In genomic region chr15:66359740-66360139, GRCh38 we compare ENCODE assay signal across 13 cellular contexts. TPM values are rescaled to one million over a fixed set of nuclear protein-coding genes. Genes with fewer than 3 reads are reported as not detected.
DNase-seq lines count a peak whose midpoint lies in the region; ATAC-seq and TF ChIP-seq lines count a peak whose summit lies in the region.
"Had no signal": no experiment of that assay in that cellular context is flagged by ENCODE, and none has a peak within 500 bp of the region (broad histone marks: within the 10 kb centered on the region; RNA-seq: fewer than 3 reads in every experiment).

No MANE protein-coding gene starts in this region.

- H3K27me3 Mint-ChIP-seq in activated CD4-positive, alpha-beta memory T cell treated with anti-CD3 and anti-CD28 coated beads for 36 hours: no peaks in the 10 kb centered on the region
- H3K27me3 Mint-ChIP-seq in activated CD4-positive, alpha-beta memory T cell treated with anti-CD3 and anti-CD28 coated beads, Interleukin-2, amount 10 ng/mL, durations not matched to agents 7 days and 5 days: no peaks in the 10 kb centered on the region

- no peaks in the 10 kb centered on the region for H3K27me3 ChIP-seq in NT2/D1 (ENCODE audit: insufficient read depth, insufficient read length)
- no peaks in the 10 kb centered on the region for H3K27me3 ChIP-seq in esophagus squamous epithelium
- no peaks in the 10 kb centered on the region for H3K27me3 ChIP-seq in transverse colon
- H3K27me3 ChIP-seq: SJSA1 had no signal

- intact Hi-C loops in activated CD4-positive, alpha-beta memory T cell treated with anti-CD3 and anti-CD28 coated beads for 36 hours (cut with micrococcal nuclease): loop anchor here (5.0 kb wide), 1 partner anchor 67 kb away; the partner anchor contains the start of gene DIS3L
- intact Hi-C loops in esophagus squamous epithelium (cut with DNase I): no loop called here
- intact Hi-C loops in transverse colon (cut with DNase I; ENCODE audit: low total_unique reads): no loop called here

- H3K27ac ChIP-seq in esophagus squamous epithelium (peak overlapping the region; percentile 30 to 89 (median 76)), transverse colon (peak overlapping the region in 3 of 4 donors; percentile 20 to 50 (median 48))
- H3K27ac ChIP-seq: A549, SJSA1 had no signal

- peaks cover 2% of the 10 kb centered on the region for H3K4me1 ChIP-seq in NT2/D1 (ENCODE audit: insufficient read depth, insufficient read length)
- H3K4me1 ChIP-seq in esophagus squamous epithelium: peaks cover 0 to 34% (median 0%) of the 10 kb centered on the region in 3 donors
- peaks cover 0 to 19% (median 8%) of the 10 kb centered on the region in 4 donors for H3K4me1 ChIP-seq in transverse colon

- H3K36me3 ChIP-seq in NT2/D1 (ENCODE audit: insufficient read depth, insufficient read length, low read length): no peaks in the 10 kb centered on the region
- H3K36me3 ChIP-seq in esophagus squamous epithelium: no peaks in the 10 kb centered on the region
- no peaks in the 10 kb centered on the region for H3K36me3 ChIP-seq in transverse colon

- TF ChIP-seq EP300 in transverse colon (IDR thresholded peaks at IDR 0.05; ENCODE audit: low read depth): no peak

- H3K27ac Mint-ChIP-seq in activated CD4-positive, alpha-beta memory T cell treated with anti-CD3 and anti-CD28 coated beads for 36 hours: no peak overlapping the region
- no peak overlapping the region for H3K27ac Mint-ChIP-seq in activated CD4-positive, alpha-beta memory T cell treated with anti-CD3 and anti-CD28 coated beads, Interleukin-2, amount 10 ng/mL, durations not matched to agents 7 days and 5 days

- WGBS in esophagus squamous epithelium, 2 donors: 44 to 55% methylated on average over 7 of the region's 7 CpGs
- 69 to 79% methylated on average over 6 to 7 of the region's 7 CpGs for WGBS in transverse colon (ENCODE audit: low coverage in 1 of 2), 2 donors

- CTCF ChIA-PET in activated CD4-positive, alpha-beta memory T cell treated with anti-CD3 and anti-CD28 coated beads for 36 hours (lab: Charles Lee): no interaction called here
- CTCF ChIA-PET in activated CD4-positive, alpha-beta memory T cell treated with anti-CD3 and anti-CD28 coated beads, Interleukin-2, amount 10 ng/mL, durations not matched to agents 7 days and 5 days (lab: Charles Lee): no interaction called here

- TF ChIP-seq CTCF in esophagus squamous epithelium (IDR thresholded peaks at IDR 0.05) (no peak), transverse colon (IDR thresholded peaks at IDR 0.05) (no peak)

- H3K4me3 ChIP-seq in NT2/D1 (ENCODE audit: insufficient read length, low read depth) (no peak overlapping the region), esophagus squamous epithelium (no peak overlapping the region), transverse colon (no peak overlapping the region)
- H3K4me3 ChIP-seq: A549, SJSA1 had no signal

- H3K9me3 Mint-ChIP-seq in activated CD4-positive, alpha-beta memory T cell treated with anti-CD3 and anti-CD28 coated beads for 36 hours: no peaks in the 10 kb centered on the region
- H3K9me3 Mint-ChIP-seq in activated CD4-positive, alpha-beta memory T cell treated with anti-CD3 and anti-CD28 coated beads, Interleukin-2, amount 10 ng/mL, durations not matched to agents 7 days and 5 days: no peaks in the 10 kb centered on the region

- peaks cover 5% of the 10 kb centered on the region for H3K36me3 Mint-ChIP-seq in activated CD4-positive, alpha-beta memory T cell treated with anti-CD3 and anti-CD28 coated beads for 36 hours
- H3K36me3 Mint-ChIP-seq in activated CD4-positive, alpha-beta memory T cell treated with anti-CD3 and anti-CD28 coated beads, Interleukin-2, amount 10 ng/mL, durations not matched to agents 7 days and 5 days (ENCODE audit: low read depth): peaks cover 8% of the 10 kb centered on the region

- DNase-seq in activated CD4-positive, alpha-beta memory T cell treated with anti-CD3 and anti-CD28 coated beads for 36 hours: peak; percentile 18
- no peak for DNase-seq in activated CD4-positive, alpha-beta memory T cell treated with anti-CD3 and anti-CD28 coated beads, Interleukin-2, amount 10 ng/mL, durations not matched to agents 7 days and 5 days
- DNase-seq in NT2/D1 (ENCODE audit: low read depth, low spot score) (no peak), esophagus squamous epithelium (lab: John Stamatoyannopoulos, UW) (no peak), transverse colon (peak; percentile 20), NCI-H510A treated with DMSO at 0.1 percent for 48 hours (lab: John Stamatoyannopoulos, UW) (no peak)
- DNase-seq: activated CD8-positive, alpha-beta memory T cell treated with anti-CD3 and anti-CD28 coated beads for 24 hours; mesenchymal stem cell; stimulated activated CD4-positive, alpha-beta T cell treated with anti-CD3 and anti-CD28 coated beads, Interleukin-4, amount 100 ng/mL, for 4 hours had no signal

- H3K9me3 ChIP-seq in NT2/D1 (ENCODE audit: insufficient read depth, low read length) (no peaks in the 10 kb centered on the region), esophagus squamous epithelium (no peaks in the 10 kb centered on the region), transverse colon (no peaks in the 10 kb centered on the region)
- H3K9me3 ChIP-seq: A549, SJSA1 had no signal

- H3K9ac ChIP-seq in NT2/D1 (ENCODE audit: insufficient read length, low read depth): peak overlapping the region; percentile 42

- in situ Hi-C loops in transverse colon (cut with MboI; ENCODE audit: low pct_ligation_motif_present in 1 of 4, low pct_unique_long_range_greater_than_20kb in 1 of 4, low sequenced_read_pairs in 3 of 4): loop anchor here in 1 of 4 donors (10.0 kb wide), 1 partner anchor 135 kb away; the partner anchor contains the start of gene SNAPC5

- TF ChIP-seq POLR2A in esophagus squamous epithelium (IDR thresholded peaks at IDR 0.05) (no peak), transverse colon (IDR thresholded peaks at IDR 0.05) (no peak)

- POLR2A ChIA-PET in activated CD4-positive, alpha-beta memory T cell treated with anti-CD3 and anti-CD28 coated beads for 36 hours (lab: Charles Lee): no interaction called here
- POLR2A ChIA-PET in activated CD4-positive, alpha-beta memory T cell treated with anti-CD3 and anti-CD28 coated beads, Interleukin-2, amount 10 ng/mL, durations not matched to agents 7 days and 5 days (lab: Charles Lee): no interaction called here

- ATAC-seq in HG03135 (IDR thresholded peaks at IDR 0.05; ENCODE audit: unreplicated experiment) (no peak), GM18517 (IDR thresholded peaks at IDR 0.05; ENCODE audit: unreplicated experiment) (no peak)
- ATAC-seq: A549 had no signal

- H3K4me3 Mint-ChIP-seq in activated CD4-positive, alpha-beta memory T cell treated with anti-CD3 and anti-CD28 coated beads for 36 hours: no peak overlapping the region
- no peak overlapping the region for H3K4me3 Mint-ChIP-seq in activated CD4-positive, alpha-beta memory T cell treated with anti-CD3 and anti-CD28 coated beads, Interleukin-2, amount 10 ng/mL, durations not matched to agents 7 days and 5 days

- H3K4me1 Mint-ChIP-seq in activated CD4-positive, alpha-beta memory T cell treated with anti-CD3 and anti-CD28 coated beads for 36 hours (ENCODE audit: low read depth): peaks cover 14% of the 10 kb centered on the region
- H3K4me1 Mint-ChIP-seq in activated CD4-positive, alpha-beta memory T cell treated with anti-CD3 and anti-CD28 coated beads, Interleukin-2, amount 10 ng/mL, durations not matched to agents 7 days and 5 days: peaks cover 20% of the 10 kb centered on the region

RNA-seq across cellular contexts. Expression of gene TIPIN, which starts 3.3 kb away (rescaled TPM):
- total RNA-seq in activated CD4-positive, alpha-beta memory T cell treated with anti-CD3 and anti-CD28 coated beads for 36 hours: 10 to 100 TPM; 43.2 to 45.9 TPM
- total RNA-seq in activated CD4-positive, alpha-beta memory T cell treated with anti-CD3 and anti-CD28 coated beads, Interleukin-2, amount 10 ng/mL, durations not matched to agents 7 days and 5 days: 10 to 100 TPM; 27.2 to 28.9 TPM
- 10 to 100 TPM in 1 of 4 donors, 1 to 10 TPM in 3; 2.5 to 10.0 (median 6.7) TPM for total RNA-seq in esophagus squamous epithelium
- total RNA-seq in transverse colon: 1 to 10 TPM in 3 of 4 donors, not detected in 1; 2.2 to 4.0 (median 2.5) TPM

RNA-seq across cellular contexts. Expression of gene MAP2K1, which starts 27.0 kb away (rescaled TPM):
- 10 to 100 TPM; 91.8 to 91.9 TPM for total RNA-seq in activated CD4-positive, alpha-beta memory T cell treated with anti-CD3 and anti-CD28 coated beads for 36 hours
- 10 to 100 TPM; 87.6 to 89.0 TPM for total RNA-seq in activated CD4-positive, alpha-beta memory T cell treated with anti-CD3 and anti-CD28 coated beads, Interleukin-2, amount 10 ng/mL, durations not matched to agents 7 days and 5 days
- total RNA-seq in esophagus squamous epithelium: 10 to 100 TPM; 29.0 to 53.4 (median 45.3) TPM
- total RNA-seq in transverse colon: 10 to 100 TPM; 14.7 to 83.0 (median 40.0) TPM

Comparison
In these comparisons a context has a peak if more than half of its experiments do, and no peak if none do; other contexts are left out.
1. DNase-seq: peak in activated CD4-positive, alpha-beta memory T cell treated with anti-CD3 and anti-CD28 coated beads for 36 hours (single experiment) and transverse colon (single experiment); none in activated CD4-positive, alpha-beta memory T cell treated with anti-CD3 and anti-CD28 coated beads, Interleukin-2, amount 10 ng/mL, durations not matched to agents 7 days and 5 days (single experiment), NT2/D1 (single experiment), esophagus squamous epithelium (single experiment) and NCI-H510A treated with DMSO at 0.1 percent for 48 hours (single experiment).